ENCODE assay signal across 11 cellular contexts in genomic region chr5:142095651-142096330, GRCh38. TPM values are rescaled to one million over a fixed set of nuclear protein-coding genes. Genes with fewer than 3 reads are reported as not detected.
DNase-seq lines count a peak whose midpoint lies in the region; ATAC-seq, FAIRE-seq and TF ChIP-seq lines count a peak whose summit lies in the region.
"Had no signal": no experiment of that assay in that cellular context is flagged by ENCODE, and none has a peak within 500 bp of the region (broad histone marks: within the 10 kb centered on the region; RNA-seq: fewer than 3 reads in every experiment).

No MANE protein-coding gene starts in this region.

- FAIRE-seq in GM12891 (lab: Jason Lieb, UNC) (peak; percentile 23), frontal cortex (lab: Jason Lieb, UNC) (no peak)

- peak; percentile 90 for ATAC-seq in activated CD8-positive, alpha-beta T cell treated with anti-CD3 and anti-CD28 coated beads, Interleukin-2, amount 10 ng/mL, durations not matched to agents 7 days and 5 days
- no peak for ATAC-seq in HG03039 (IDR thresholded peaks at IDR 0.05; ENCODE audit: unreplicated experiment)

- DNase-seq in GM12891 (ENCODE audit: insufficient read length, low spot score) (no peak), epithelial cell of prostate (ENCODE audit: low read depth, low spot score) (peak; percentile 66), dedifferentiated amniotic fluid mesenchymal stem cell (ENCODE audit: extremely low spot score) (no peak), cortex of kidney (lab: John Stamatoyannopoulos, UW) (no peak), frontal cortex (ENCODE audit: low spot score in 2 of 2) (no peak)
- peak; percentile 91 for DNase-seq in activated CD8-positive, alpha-beta T cell treated with anti-CD3 and anti-CD28 coated beads, Interleukin-2, amount 10 ng/mL, durations not matched to agents 7 days and 5 days
- peak; percentile 51 to 67 (median 66) for DNase-seq in stimulated activated CD4-positive, alpha-beta T cell treated with anti-CD3 and anti-CD28 coated beads, TNF-alpha, amount 100 ng/mL, for 1 hour (ENCODE audit: low read depth in 3 of 3, low spot score in 1 of 3)
- DNase-seq: DMS79, mammary epithelial cell, NCI-H526 had no signal

- peaks cover 4% of the 10 kb centered on the region for H3K9me3 Mint-ChIP-seq in activated CD8-positive, alpha-beta T cell treated with anti-CD3 and anti-CD28 coated beads, Interleukin-2, amount 10 ng/mL, durations not matched to agents 7 days and 5 days (ENCODE audit: insufficient read depth)

- H3K4me3 Mint-ChIP-seq in activated CD8-positive, alpha-beta T cell treated with anti-CD3 and anti-CD28 coated beads, Interleukin-2, amount 10 ng/mL, durations not matched to agents 7 days and 5 days = peak overlapping the region; percentile 51

- CTCF ChIA-PET in activated CD8-positive, alpha-beta T cell treated with anti-CD3 and anti-CD28 coated beads, Interleukin-2, amount 10 ng/mL, durations not matched to agents 7 days and 5 days (lab: Charles Lee) = interaction anchor here (0.6 to 4.6 kb wide), 13 partner anchors 8 to 135 kb away, joined by 3 to 22 read pairs (median 5); partner anchors contain the start of genes NDFIP1 and RNF14

- no peak for TF ChIP-seq POLR2A in GM12891 (IDR thresholded peaks at IDR 0.05; ENCODE audit: low read depth, low read length)

- H3K27ac Mint-ChIP-seq in activated CD8-positive, alpha-beta T cell treated with anti-CD3 and anti-CD28 coated beads, Interleukin-2, amount 10 ng/mL, durations not matched to agents 7 days and 5 days = peak overlapping the region; percentile 96

- H3K27me3 Mint-ChIP-seq in activated CD8-positive, alpha-beta T cell treated with anti-CD3 and anti-CD28 coated beads, Interleukin-2, amount 10 ng/mL, durations not matched to agents 7 days and 5 days (ENCODE audit: low read depth) = no peaks in the 10 kb centered on the region

- peak overlapping the region; percentile 66 for H3K27ac ChIP-seq in epithelial cell of prostate

- POLR2A ChIA-PET in activated CD8-positive, alpha-beta T cell treated with anti-CD3 and anti-CD28 coated beads, Interleukin-2, amount 10 ng/mL, durations not matched to agents 7 days and 5 days (lab: Charles Lee) = interaction anchor here (0.7 to 3.2 kb wide), 10 partner anchors 9 to 172 kb away, joined by 3 to 48 read pairs (median 4); partner anchors contain the start of genes DELE1, GNPDA1, NDFIP1 and RNF14

- H3K36me3 Mint-ChIP-seq in activated CD8-positive, alpha-beta T cell treated with anti-CD3 and anti-CD28 coated beads, Interleukin-2, amount 10 ng/mL, durations not matched to agents 7 days and 5 days (ENCODE audit: low read depth) = no peaks in the 10 kb centered on the region

- H3K4me1 Mint-ChIP-seq in activated CD8-positive, alpha-beta T cell treated with anti-CD3 and anti-CD28 coated beads, Interleukin-2, amount 10 ng/mL, durations not matched to agents 7 days and 5 days (ENCODE audit: low read depth) = peaks cover 42% of the 10 kb centered on the region

TF ChIP-seq in GM12891, 5 proteins besides CTCF, POLR2A, EP300 and RAD21:
- TF ChIP-seq PAX5 (IDR thresholded peaks at IDR 0.05; ENCODE audit: insufficient read depth, low read length, severe bottlenecking) = no peak
- TF ChIP-seq POLR2AphosphoS5 (IDR thresholded peaks at IDR 0.05; ENCODE audit: low read depth, low read length) = no peak
- no peak for TF ChIP-seq POU2F2 (IDR thresholded peaks at IDR 0.05; ENCODE audit: low read depth, low read length)
- no peak for TF ChIP-seq SPI1 (IDR thresholded peaks at IDR 0.05; ENCODE audit: low read depth, low read length)
- TF ChIP-seq TAF1 (IDR thresholded peaks at IDR 0.05; ENCODE audit: low read depth, low read length) = no peak

RNA-seq across cellular contexts. Expression of gene NDFIP1, which starts 12.8 kb away (rescaled TPM):
- 0.99 TPM for polyA plus RNA-seq in GM12891 (2012; ENCODE audit: low read depth, missing spikeins)
- 10 to 100 TPM; 47.2 TPM for total RNA-seq in activated CD8-positive, alpha-beta T cell treated with anti-CD3 and anti-CD28 coated beads, Interleukin-2, amount 10 ng/mL, durations not matched to agents 7 days and 5 days
- 115 TPM for total RNA-seq in frontal cortex

Comparison
In these comparisons a context has a peak if more than half of its experiments do, and no peak if none do; other contexts are left out.
1. DNase-seq: peak in activated CD8-positive, alpha-beta T cell treated with anti-CD3 and anti-CD28 coated beads, Interleukin-2, amount 10 ng/mL, durations not matched to agents 7 days and 5 days (single experiment), epithelial cell of prostate (single experiment) and stimulated activated CD4-positive, alpha-beta T cell treated with anti-CD3 and anti-CD28 coated beads, TNF-alpha, amount 100 ng/mL, for 1 hour (3 of 3); none in GM12891 (single experiment), dedifferentiated amniotic fluid mesenchymal stem cell (single experiment), cortex of kidney (single experiment) and frontal cortex (0 of 2).